Comparison of ENCODE assay signal across 22 cellular contexts in the genomic region with DNA sequence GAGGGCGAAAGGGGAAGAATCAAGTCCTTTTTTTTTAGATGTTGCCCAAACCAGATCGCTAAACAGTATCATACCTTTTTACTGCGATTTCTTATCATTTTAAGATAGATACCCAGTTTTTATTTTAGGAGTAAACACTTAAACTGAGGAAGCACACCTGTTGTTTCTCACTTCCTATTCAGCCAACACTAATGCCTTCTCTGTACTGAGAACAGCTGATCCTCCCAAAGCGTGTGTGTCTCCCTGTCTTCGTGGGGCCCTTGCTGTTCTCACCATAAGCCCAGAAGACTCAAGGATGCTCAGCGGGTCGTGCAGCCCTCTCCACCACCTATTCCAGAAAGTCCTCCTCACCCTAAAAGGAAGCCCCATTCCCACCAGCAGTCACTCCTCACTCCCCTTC. TPM values are rescaled to one million over a fixed set of nuclear protein-coding genes. Genes with fewer than 3 reads are reported as not detected.
DNase-seq lines count a peak whose midpoint lies in the region; ATAC-seq, FAIRE-seq and TF ChIP-seq lines count a peak whose summit lies in the region.
"Had no signal": no experiment of that assay in that cellular context is flagged by ENCODE, and none has a peak within 500 bp of the region (broad histone marks: within the 10 kb centered on the region; RNA-seq: fewer than 3 reads in every experiment).

No MANE protein-coding gene starts in this region.

- H3K9ac ChIP-seq in BLaER1 treated with 17β-estradiol and CSF1 and Interleukin-3, amounts not matched to agents 10 nM and 100 nM, result peak overlapping the region; percentile 7 to 83 (median 57); a peak in 18 of 22 replicates

- peak overlapping the region in 1 of 10 experiments; percentile 9; a peak in 1 of 20 replicates for H3K4me3 ChIP-seq in BLaER1 treated with 17β-estradiol and CSF1 and Interleukin-3, amounts not matched to agents 10 nM and 100 nM
- H3K4me3 ChIP-seq in dorsolateral prefrontal cortex, result no peak overlapping the region
- H3K4me3 ChIP-seq: colonic mucosa, gastroesophageal sphincter, sigmoid colon, transverse colon had no signal

- peaks cover 0 to 11% (median 4%) of the 10 kb centered on the region in 11 experiments; a peak in 7 of 22 replicates for H3K9me3 ChIP-seq in BLaER1 treated with 17β-estradiol and CSF1 and Interleukin-3, amounts not matched to agents 10 nM and 100 nM (replicated peaks in 1 of 11)
- H3K9me3 ChIP-seq: colonic mucosa, gastroesophageal sphincter, neutrophil, sigmoid colon, transverse colon had no signal

- H3K4me1 ChIP-seq in BLaER1 treated with 17β-estradiol and CSF1 and Interleukin-3, amounts not matched to agents 10 nM and 100 nM, result peaks cover 86 to 97% (median 95%) of the 10 kb centered on the region in 10 experiments

- DNase-seq in GM19239 (ENCODE audit: insufficient read length, low spot score) (no peak), dorsolateral prefrontal cortex (no peak), GM03348 (ENCODE audit: low spot score) (no peak), posterior vena cava (ENCODE audit: low spot score) (no peak)
- DNase-seq in stimulated activated CD4-positive, alpha-beta T cell treated with anti-CD3 and anti-CD28 coated beads, Interleukin-15, amount 100 ng/mL, for 24 hours, result no peak
- DNase-seq: activated CD8-positive, alpha-beta memory T cell treated with anti-CD3 and anti-CD28 coated beads, Interleukin-2, amount 10 ng/mL, durations not matched to agents 7 days and 5 days; activated gamma-delta T cell treated with Interleukin-2 at 50 U/mL for 16 hours; colonic mucosa; GOT3; mammary epithelial cell; NCI-H748 treated with DMSO at 0.1 percent for 48 hours; sigmoid colon; stimulated activated CD4-positive, alpha-beta T cell treated with anti-CD3 and anti-CD28 coated beads, Interleukin-4, amount 100 ng/mL, for 1 hour; transverse colon had no signal

- intact Hi-C loops in dorsolateral prefrontal cortex (cut with DNase I), result loop anchor here (10.0 kb wide), 2 partner anchors 48 to 538 kb away; a partner anchor contains a TSS
- intact Hi-C loops in posterior vena cava (cut with DNase I), result no loop called here

- peaks cover 0 to 88% (median 9%) of the 10 kb centered on the region in 11 experiments; a peak in 9 of 22 replicates for H4K20me1 ChIP-seq in BLaER1 treated with 17β-estradiol and CSF1 and Interleukin-3, amounts not matched to agents 10 nM and 100 nM

- peak overlapping the region; percentile 7 to 99 (median 69); a peak in 19 of 22 replicates for H3K27ac ChIP-seq in BLaER1 treated with 17β-estradiol and CSF1 and Interleukin-3, amounts not matched to agents 10 nM and 100 nM
- peak overlapping the region in 33 of 59 donors; percentile 0 to 90 (median 78) for H3K27ac ChIP-seq in dorsolateral prefrontal cortex
- H3K27ac ChIP-seq: colonic mucosa, epithelial cell of prostate, gastroesophageal sphincter, neutrophil, RWPE1, sigmoid colon had no signal

- H3K36me3 ChIP-seq in BLaER1 treated with 17β-estradiol and CSF1 and Interleukin-3, amounts not matched to agents 10 nM and 100 nM, result peaks cover 0 to 18% (median 8%) of the 10 kb centered on the region in 11 experiments; a peak in 10 of 22 replicates
- H3K36me3 ChIP-seq: colonic mucosa, gastroesophageal sphincter, neutrophil, sigmoid colon, transverse colon had no signal

- FAIRE-seq in GM19239 (lab: Jason Lieb, UNC), result peak; percentile 48

- H3K27me3 ChIP-seq in BLaER1 treated with 17β-estradiol and CSF1 and Interleukin-3, amounts not matched to agents 10 nM and 100 nM, result no peaks in the 10 kb centered on the region; a peak in 1 of 22 replicates
- H3K27me3 ChIP-seq in dorsolateral prefrontal cortex, result no peaks in the 10 kb centered on the region
- H3K27me3 ChIP-seq: colonic mucosa, gastroesophageal sphincter, sigmoid colon, transverse colon had no signal

- ATAC-seq in HG03095 (IDR thresholded peaks at IDR 0.05; ENCODE audit: unreplicated experiment) (peak; percentile 55), HG03280 (IDR thresholded peaks at IDR 0.05; ENCODE audit: unreplicated experiment) (no peak)
- ATAC-seq: activated CD8-positive, alpha-beta memory T cell treated with anti-CD3 and anti-CD28 coated beads, Interleukin-2, amount 10 ng/mL, durations not matched to agents 7 days and 5 days; gastroesophageal sphincter; WTC11 had no signal

- H3K4me2 ChIP-seq in BLaER1 treated with 17β-estradiol and CSF1 and Interleukin-3, amounts not matched to agents 10 nM and 100 nM, result peak overlapping the region; percentile 76 to 99 (median 93); a peak in 21 of 22 replicates

- TF ChIP-seq CTCF in dorsolateral prefrontal cortex (IDR thresholded peaks at IDR 0.05 in 54 of 56, conservative IDR thresholded peaks at IDR 0.05 in 2 of 56; ENCODE audit: low read depth in 1 of 56, partially characterized antibody in 56 of 56), result no peak

RNA-seq across cellular contexts. Expression of a gene that starts 14.8 kb away (rescaled TPM):
- 100 to 1,000 TPM; 150 to 242 (median 182) TPM for total RNA-seq in dorsolateral prefrontal cortex
- total RNA-seq in posterior vena cava, result 100 to 1,000 TPM; 132 to 135 TPM

Comparison
In these comparisons a context has a peak if more than half of its experiments do, and no peak if none do; other contexts are left out.
1. intact Hi-C loops: an anchor here in dorsolateral prefrontal cortex (10.0 kb wide); none called in posterior vena cava.